13 cellular contexts compared by ENCODE assay signal in genomic region chr5:133994990-133995333, GRCh38. TPM values are rescaled to one million over a fixed set of nuclear protein-coding genes. Genes with fewer than 3 reads are reported as not detected.
A peak's percentile ranks its signal among the peaks of the same experiment; 100 is the strongest.
DNase-seq lines count a peak whose midpoint lies in the region; TF ChIP-seq lines count a peak whose summit lies in the region.
"Had no signal": no experiment of that assay in that cellular context is flagged by ENCODE, and none has a peak within 500 bp of the region (broad histone marks: within the 10 kb centered on the region; RNA-seq: fewer than 3 reads in every experiment).

No MANE protein-coding gene starts in this region.

- peak overlapping the region; percentile 26 for H3K27ac Mint-ChIP-seq in T-helper 2 cell treated with Interferon-gamma antibody and Interleukin-4, amounts not matched to agents 5 μg/mL and 100 μg/mL, for 36 hours
- H3K27ac Mint-ChIP-seq in endodermal cell (peak overlapping the region; percentile 36), progenitor cell of endocrine pancreas (peak overlapping the region; percentile 42)

- WGBS in endodermal cell (ENCODE audit: insufficient coverage in 1 of 2, insufficient read length in 1 of 2), 2 experiments = 84% methylated on average over 4 to 6 of the region's 6 CpGs

- H3K27ac ChIP-seq in PC-9 = no peak overlapping the region
- no peak overlapping the region for H3K27ac ChIP-seq in endodermal cell (ENCODE audit: low read depth, low read length)
- H3K27ac ChIP-seq: upper lobe of left lung had no signal

- peaks cover 31% of the 10 kb centered on the region for H3K4me1 Mint-ChIP-seq in T-helper 2 cell treated with Interferon-gamma antibody and Interleukin-4, amounts not matched to agents 5 μg/mL and 100 μg/mL, for 36 hours (ENCODE audit: low read depth)
- H3K4me1 Mint-ChIP-seq in endodermal cell (peaks cover 43% of the 10 kb centered on the region), progenitor cell of endocrine pancreas (ENCODE audit: low read depth) (peaks cover 26% of the 10 kb centered on the region)

- no peak overlapping the region for H3K4me3 Mint-ChIP-seq in T-helper 2 cell treated with Interferon-gamma antibody and Interleukin-4, amounts not matched to agents 5 μg/mL and 100 μg/mL, for 36 hours
- H3K4me3 Mint-ChIP-seq in endodermal cell = peak overlapping the region; percentile 16
- no peak overlapping the region for H3K4me3 Mint-ChIP-seq in progenitor cell of endocrine pancreas (ENCODE audit: low read depth)

- peak overlapping the region; percentile 54 for H3K4me2 ChIP-seq in PC-9

- H4K20me1 ChIP-seq in PC-9 (ENCODE audit: insufficient read depth) = peaks cover 88% of the 10 kb centered on the region

- POLR2A ChIA-PET in PC-9 (lab: Charles Lee; ENCODE audit: unreplicated experiment) = no interaction called here

- H3K9ac ChIP-seq in endodermal cell (ENCODE audit: extremely low read depth, low read length, poor library complexity, severe bottlenecking) = no peak overlapping the region

- peaks cover 24% of the 10 kb centered on the region for H3K36me3 ChIP-seq in PC-9 (ENCODE audit: low read depth)
- peaks cover 26% of the 10 kb centered on the region for H3K36me3 ChIP-seq in endodermal cell (ENCODE audit: control insufficient read depth, insufficient read depth, low read length)

- H3K27me3 ChIP-seq in PC-9 (ENCODE audit: insufficient read depth, low read depth) (no peaks in the 10 kb centered on the region), endodermal cell (ENCODE audit: control insufficient read depth, insufficient read depth, low read length, poor library complexity, severe bottlenecking) (no peaks in the 10 kb centered on the region)
- H3K27me3 ChIP-seq: upper lobe of left lung had no signal

- H3K9me3 ChIP-seq in PC-9 (ENCODE audit: insufficient read depth, low read depth) = no peaks in the 10 kb centered on the region
- no peaks in the 10 kb centered on the region for H3K9me3 ChIP-seq in endodermal cell (ENCODE audit: control insufficient read depth, low read length)
- H3K9me3 ChIP-seq: upper lobe of left lung had no signal

- no peaks in the 10 kb centered on the region for H3K27me3 Mint-ChIP-seq in T-helper 2 cell treated with Interferon-gamma antibody and Interleukin-4, amounts not matched to agents 5 μg/mL and 100 μg/mL, for 36 hours (ENCODE audit: low read depth)
- H3K27me3 Mint-ChIP-seq in endodermal cell (ENCODE audit: insufficient read depth) = no peaks in the 10 kb centered on the region
- no peaks in the 10 kb centered on the region for H3K27me3 Mint-ChIP-seq in progenitor cell of endocrine pancreas

- no peaks in the 10 kb centered on the region for H3K9me3 Mint-ChIP-seq in T-helper 2 cell treated with Interferon-gamma antibody and Interleukin-4, amounts not matched to agents 5 μg/mL and 100 μg/mL, for 36 hours
- H3K9me3 Mint-ChIP-seq in endodermal cell (no peaks in the 10 kb centered on the region), progenitor cell of endocrine pancreas (ENCODE audit: low read depth) (no peaks in the 10 kb centered on the region)

- no peaks in the 10 kb centered on the region for H3K9me2 ChIP-seq in PC-9 (ENCODE audit: insufficient read depth)

- no peak overlapping the region for H2AFZ ChIP-seq in PC-9

- no TSS peak for BruUV-seq in PC-9 (replicated peaks; lab: Mats Ljungman, UMichigan)

- H3F3A ChIP-seq in PC-9 (ENCODE audit: insufficient read depth, low read depth) = peaks cover 59% of the 10 kb centered on the region

- H3K4me1 ChIP-seq in PC-9 (replicated peaks; ENCODE audit: insufficient read depth) (peaks cover 62% of the 10 kb centered on the region), endodermal cell (ENCODE audit: control insufficient read depth, insufficient read depth, low read length) (peaks cover 16% of the 10 kb centered on the region)

- H3K36me3 Mint-ChIP-seq in T-helper 2 cell treated with Interferon-gamma antibody and Interleukin-4, amounts not matched to agents 5 μg/mL and 100 μg/mL, for 36 hours (ENCODE audit: low read depth) = peaks cover 19% of the 10 kb centered on the region
- H3K36me3 Mint-ChIP-seq in endodermal cell (ENCODE audit: low read depth) (peaks cover 17% of the 10 kb centered on the region), progenitor cell of endocrine pancreas (ENCODE audit: insufficient read depth) (peaks cover 3% of the 10 kb centered on the region)

- intact Hi-C loops in PC-9 (cut with micrococcal nuclease; ENCODE audit: unreplicated experiment) = no loop called here

- no peak overlapping the region for H3K4me3 ChIP-seq in PC-9
- H3K4me3 ChIP-seq in endodermal cell (ENCODE audit: low read length) = no peak overlapping the region
- H3K4me3 ChIP-seq: upper lobe of left lung had no signal

- peaks cover 100% of the 10 kb centered on the region for H3K79me2 ChIP-seq in PC-9 (ENCODE audit: low read depth)

- CTCF ChIA-PET in PC-9 (lab: Charles Lee) = no interaction called here

- no peak for TF ChIP-seq CTCF in PC-9 (conservative IDR thresholded peaks at IDR 0.05)
- TF ChIP-seq CTCF in endodermal cell (conservative IDR thresholded peaks at IDR 0.05) = no peak
- no peak for TF ChIP-seq CTCF in progenitor cell of endocrine pancreas (IDR thresholded peaks at IDR 0.05; ENCODE audit: unreplicated experiment)

- DNase-seq in T-helper 2 cell treated with Interferon-gamma antibody and Interleukin-4, amounts not matched to agents 5 μg/mL and 100 μg/mL, for 36 hours (ENCODE audit: low spot score) = no peak
- DNase-seq in T-helper 2 cell (no peak), PC-9 (no peak), endodermal cell (no peak), progenitor cell of endocrine pancreas (ENCODE audit: low spot score, unreplicated experiment) (no peak), NCI-H2227 treated with DMSO at 0.1 percent for 48 hours (lab: John Stamatoyannopoulos, UW) (no peak), RPMI8226 (no peak)
- no peak for DNase-seq in NK-92 treated with Interleukin-12 subunit alpha and Interleukin-12 subunit beta, amount 100 ng/mL, for 24 hours (lab: John Stamatoyannopoulos, UW)
- DNase-seq: 8988T, NCI-H1048, NCI-H345, SHP77, upper lobe of left lung had no signal

RNA-seq across cellular contexts. Expression of gene VDAC1, which starts 9.8 kb away (rescaled TPM):
- total RNA-seq in PC-9 (2021) (157 and 228 TPM in 2 replicates), endodermal cell (100 to 1,000 TPM; 202 to 226 TPM), progenitor cell of endocrine pancreas (123 and 133 TPM in 2 replicates)
- 205 TPM for polyA plus RNA-seq in endodermal cell (2013, experiment 1 of 2)
- 193 TPM for polyA plus RNA-seq in endodermal cell (2013, experiment 2 of 2)

RNA-seq across cellular contexts. Expression of gene C5orf15, which starts 26.5 kb away (rescaled TPM):
- total RNA-seq in PC-9 (2021) (24.4 and 45.0 TPM in 2 replicates), endodermal cell (10 to 100 TPM; 37.6 to 37.7 TPM), progenitor cell of endocrine pancreas (52.0 and 58.5 TPM in 2 replicates)
- 64.4 TPM for polyA plus RNA-seq in endodermal cell (2013, experiment 1 of 2)
- polyA plus RNA-seq in endodermal cell (2013, experiment 2 of 2) = 60.7 TPM
